In genomic region chr17:55496094-55496881, GRCh38 we compare ENCODE assay signal across 11 cellular contexts. TPM values are rescaled to one million over a fixed set of nuclear protein-coding genes. Genes with fewer than 3 reads are reported as not detected.
DNase-seq lines count a peak whose midpoint lies in the region; ATAC-seq and TF ChIP-seq lines count a peak whose summit lies in the region.
"Had no signal": no experiment of that assay in that cellular context is flagged by ENCODE, and none has a peak within 500 bp of the region (broad histone marks: within the 10 kb centered on the region; RNA-seq: fewer than 3 reads in every experiment).

No MANE protein-coding gene starts in this region.

- peaks cover 0 to 9% of the 10 kb centered on the region in 2 donors for H3K4me1 ChIP-seq in right atrium auricular region
- peaks cover 15% of the 10 kb centered on the region for H3K4me1 ChIP-seq in adipocyte (ENCODE audit: control insufficient read depth, insufficient read depth, low read length)
- H3K4me1 ChIP-seq: thyroid gland had no signal

- ATAC-seq in Right ventricle myocardium inferior (peak; percentile 87), HG02642 (IDR thresholded peaks at IDR 0.05; ENCODE audit: poor library complexity, unreplicated experiment) (no peak), GM19328 (IDR thresholded peaks at IDR 0.05; ENCODE audit: unreplicated experiment) (no peak)

- H3K9me3 ChIP-seq in right atrium auricular region: no peaks in the 10 kb centered on the region
- H3K9me3 ChIP-seq in adipocyte (ENCODE audit: control insufficient read depth, low read length): no peaks in the 10 kb centered on the region
- H3K9me3 ChIP-seq: thyroid gland had no signal

- intact Hi-C loops in Right ventricle myocardium inferior (cut with DNase I): no loop called here

- H3K36me3 ChIP-seq in right atrium auricular region (no peaks in the 10 kb centered on the region), adipocyte (ENCODE audit: control insufficient read depth, insufficient read depth, low read length, severe bottlenecking) (no peaks in the 10 kb centered on the region)
- H3K36me3 ChIP-seq: thyroid gland had no signal

- no peak overlapping the region for H3K27ac ChIP-seq in right atrium auricular region
- H3K27ac ChIP-seq: thyroid gland had no signal

- peak overlapping the region; percentile 63 for H3K9ac ChIP-seq in adipocyte (ENCODE audit: low read length)

- no peaks in the 10 kb centered on the region for H3K27me3 ChIP-seq in right atrium auricular region
- no peaks in the 10 kb centered on the region for H3K27me3 ChIP-seq in adipocyte (replicated peaks; ENCODE audit: control insufficient read depth, insufficient read depth, low read length)
- H3K27me3 ChIP-seq: thyroid gland had no signal

- no peak overlapping the region for H3K4me3 ChIP-seq in right atrium auricular region
- peak overlapping the region; percentile 64 for H3K4me3 ChIP-seq in adipocyte (ENCODE audit: low read length)
- H3K4me3 ChIP-seq: thyroid gland had no signal

- no peak for TF ChIP-seq CTCF in right atrium auricular region (IDR thresholded peaks at IDR 0.05)

- DNase-seq in Right ventricle myocardium inferior (ENCODE audit: missing footprints) (peak; percentile 67), right atrium auricular region (ENCODE audit: low spot score) (no peak), adipocyte (ENCODE audit: low read depth) (peak; percentile 48), kidney tubule cell (ENCODE audit: low spot score) (peak; percentile 64), NCI-H187 (lab: John Stamatoyannopoulos, UW) (no peak)
- DNase-seq in stimulated activated CD4-positive, alpha-beta T cell treated with anti-CD3 and anti-CD28 coated beads, Interleukin-12 subunit alpha, Interleukin-12 subunit beta, amount 100 ng/mL, for 4 hours: no peak
- DNase-seq: thyroid gland had no signal

RNA-seq across cellular contexts. Expression of gene SMIM36, which starts 15.0 kb away (rescaled TPM):
- total RNA-seq in Right ventricle myocardium inferior: not detected
- not detected for total RNA-seq in right atrium auricular region
- total RNA-seq: frontal cortex, skeletal muscle tissue, thyroid gland had no signal

Comparison
In these comparisons a context has a peak if more than half of its experiments do, and no peak if none do; other contexts are left out.
1. DNase-seq: peak in Right ventricle myocardium inferior (single experiment), adipocyte (single experiment) and kidney tubule cell (single experiment); none in right atrium auricular region (single experiment), stimulated activated CD4-positive, alpha-beta T cell treated with anti-CD3 and anti-CD28 coated beads, Interleukin-12 subunit alpha, Interleukin-12 subunit beta, amount 100 ng/mL, for 4 hours (single experiment) and NCI-H187 (0 of 2).